1 cellular context compared by ENCODE assay signal in the genomic region with DNA sequence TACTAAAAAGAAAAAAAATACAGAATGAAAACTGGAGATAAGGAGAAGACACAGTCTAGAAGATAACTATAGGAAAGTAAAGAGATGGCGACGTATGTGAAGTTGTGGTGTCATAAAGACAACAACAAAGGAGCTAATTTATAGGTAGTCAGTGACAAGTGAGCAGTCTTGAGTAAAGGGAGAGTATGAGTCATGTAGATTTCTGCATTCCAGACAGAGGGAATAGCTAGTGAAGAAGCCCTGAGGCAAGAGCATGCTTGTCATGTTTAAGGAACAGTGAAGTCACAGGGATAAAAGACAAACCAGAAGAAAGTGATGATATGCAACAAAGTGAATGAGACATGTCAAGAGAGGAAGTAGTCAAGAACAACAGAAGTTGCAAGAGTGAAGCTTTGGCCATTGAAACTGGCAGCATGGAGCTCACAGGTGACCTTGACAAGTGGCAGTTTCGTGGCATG.
TF ChIP-seq lines count a peak whose summit lies in the region.

No MANE protein-coding gene starts in this region.

TF ChIP-seq in K562, 482 proteins besides CTCF, POLR2A, EP300 and RAD21 (continued from another document and continues in another):
- TF ChIP-seq RB1 (IDR thresholded peaks at IDR 0.05; ENCODE audit: low read depth): no peak
- TF ChIP-seq ZSCAN29 (IDR thresholded peaks at IDR 0.05): no peak
- TF ChIP-seq, protein P1, sequence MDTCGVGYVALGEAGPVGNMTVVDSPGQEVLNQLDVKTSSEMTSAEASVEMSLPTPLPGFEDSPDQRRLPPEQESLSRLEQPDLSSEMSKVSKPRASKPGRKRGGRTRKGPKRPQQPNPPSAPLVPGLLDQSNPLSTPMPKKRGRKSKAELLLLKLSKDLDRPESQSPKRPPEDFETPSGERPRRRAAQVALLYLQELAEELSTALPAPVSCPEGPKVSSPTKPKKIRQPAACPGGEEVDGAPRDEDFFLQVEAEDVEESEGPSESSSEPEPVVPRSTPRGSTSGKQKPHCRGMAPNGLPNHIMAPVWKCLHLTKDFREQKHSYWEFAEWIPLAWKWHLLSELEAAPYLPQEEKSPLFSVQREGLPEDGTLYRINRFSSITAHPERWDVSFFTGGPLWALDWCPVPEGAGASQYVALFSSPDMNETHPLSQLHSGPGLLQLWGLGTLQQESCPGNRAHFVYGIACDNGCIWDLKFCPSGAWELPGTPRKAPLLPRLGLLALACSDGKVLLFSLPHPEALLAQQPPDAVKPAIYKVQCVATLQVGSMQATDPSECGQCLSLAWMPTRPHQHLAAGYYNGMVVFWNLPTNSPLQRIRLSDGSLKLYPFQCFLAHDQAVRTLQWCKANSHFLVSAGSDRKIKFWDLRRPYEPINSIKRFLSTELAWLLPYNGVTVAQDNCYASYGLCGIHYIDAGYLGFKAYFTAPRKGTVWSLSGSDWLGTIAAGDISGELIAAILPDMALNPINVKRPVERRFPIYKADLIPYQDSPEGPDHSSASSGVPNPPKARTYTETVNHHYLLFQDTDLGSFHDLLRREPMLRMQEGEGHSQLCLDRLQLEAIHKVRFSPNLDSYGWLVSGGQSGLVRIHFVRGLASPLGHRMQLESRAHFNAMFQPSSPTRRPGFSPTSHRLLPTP (IDR thresholded peaks at IDR 0.05; ENCODE audit: borderline replicate concordance, extremely low read depth, insufficient read length): no peak
- no peak for TF ChIP-seq RUNX1 (IDR thresholded peaks at IDR 0.05; ENCODE audit: low read depth)
- TF ChIP-seq, protein P2, sequence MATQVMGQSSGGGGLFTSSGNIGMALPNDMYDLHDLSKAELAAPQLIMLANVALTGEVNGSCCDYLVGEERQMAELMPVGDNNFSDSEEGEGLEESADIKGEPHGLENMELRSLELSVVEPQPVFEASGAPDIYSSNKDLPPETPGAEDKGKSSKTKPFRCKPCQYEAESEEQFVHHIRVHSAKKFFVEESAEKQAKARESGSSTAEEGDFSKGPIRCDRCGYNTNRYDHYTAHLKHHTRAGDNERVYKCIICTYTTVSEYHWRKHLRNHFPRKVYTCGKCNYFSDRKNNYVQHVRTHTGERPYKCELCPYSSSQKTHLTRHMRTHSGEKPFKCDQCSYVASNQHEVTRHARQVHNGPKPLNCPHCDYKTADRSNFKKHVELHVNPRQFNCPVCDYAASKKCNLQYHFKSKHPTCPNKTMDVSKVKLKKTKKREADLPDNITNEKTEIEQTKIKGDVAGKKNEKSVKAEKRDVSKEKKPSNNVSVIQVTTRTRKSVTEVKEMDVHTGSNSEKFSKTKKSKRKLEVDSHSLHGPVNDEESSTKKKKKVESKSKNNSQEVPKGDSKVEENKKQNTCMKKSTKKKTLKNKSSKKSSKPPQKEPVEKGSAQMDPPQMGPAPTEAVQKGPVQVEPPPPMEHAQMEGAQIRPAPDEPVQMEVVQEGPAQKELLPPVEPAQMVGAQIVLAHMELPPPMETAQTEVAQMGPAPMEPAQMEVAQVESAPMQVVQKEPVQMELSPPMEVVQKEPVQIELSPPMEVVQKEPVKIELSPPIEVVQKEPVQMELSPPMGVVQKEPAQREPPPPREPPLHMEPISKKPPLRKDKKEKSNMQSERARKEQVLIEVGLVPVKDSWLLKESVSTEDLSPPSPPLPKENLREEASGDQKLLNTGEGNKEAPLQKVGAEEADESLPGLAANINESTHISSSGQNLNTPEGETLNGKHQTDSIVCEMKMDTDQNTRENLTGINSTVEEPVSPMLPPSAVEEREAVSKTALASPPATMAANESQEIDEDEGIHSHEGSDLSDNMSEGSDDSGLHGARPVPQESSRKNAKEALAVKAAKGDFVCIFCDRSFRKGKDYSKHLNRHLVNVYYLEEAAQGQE (CRISPR knock-in tag; IDR thresholded peaks at IDR 0.05; ENCODE audit: low read depth): no peak
- TF ChIP-seq MEF2D (tag; conservative IDR thresholded peaks at IDR 0.05; ENCODE audit: low read depth): no peak
- no peak for TF ChIP-seq ZNF282 (CRISPR knock-in tag; IDR thresholded peaks at IDR 0.05)
- no peak for TF ChIP-seq KLF1 (tag; IDR thresholded peaks at IDR 0.05)
- no peak for TF ChIP-seq MNT (conservative IDR thresholded peaks at IDR 0.05)
- TF ChIP-seq, protein P3, sequence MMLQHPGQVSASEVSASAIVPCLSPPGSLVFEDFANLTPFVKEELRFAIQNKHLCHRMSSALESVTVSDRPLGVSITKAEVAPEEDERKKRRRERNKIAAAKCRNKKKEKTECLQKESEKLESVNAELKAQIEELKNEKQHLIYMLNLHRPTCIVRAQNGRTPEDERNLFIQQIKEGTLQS (IDR thresholded peaks at IDR 0.05): peak; percentile 82
- TF ChIP-seq, protein P3 (CRISPR knock-in tag; conservative IDR thresholded peaks at IDR 0.05): no peak
- TF ChIP-seq KAT8 (IDR thresholded peaks at IDR 0.05; ENCODE audit: low read depth): no peak
- TF ChIP-seq, protein P4, sequence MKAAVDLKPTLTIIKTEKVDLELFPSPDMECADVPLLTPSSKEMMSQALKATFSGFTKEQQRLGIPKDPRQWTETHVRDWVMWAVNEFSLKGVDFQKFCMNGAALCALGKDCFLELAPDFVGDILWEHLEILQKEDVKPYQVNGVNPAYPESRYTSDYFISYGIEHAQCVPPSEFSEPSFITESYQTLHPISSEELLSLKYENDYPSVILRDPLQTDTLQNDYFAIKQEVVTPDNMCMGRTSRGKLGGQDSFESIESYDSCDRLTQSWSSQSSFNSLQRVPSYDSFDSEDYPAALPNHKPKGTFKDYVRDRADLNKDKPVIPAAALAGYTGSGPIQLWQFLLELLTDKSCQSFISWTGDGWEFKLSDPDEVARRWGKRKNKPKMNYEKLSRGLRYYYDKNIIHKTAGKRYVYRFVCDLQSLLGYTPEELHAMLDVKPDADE (conservative IDR thresholded peaks at IDR 0.05; ENCODE audit: control insufficient read depth, low read depth, low read length): no peak
- no peak for TF ChIP-seq KDM4B (IDR thresholded peaks at IDR 0.05; ENCODE audit: borderline replicate concordance in 2 of 2, low read depth in 1 of 2)
- TF ChIP-seq ZFP36 (IDR thresholded peaks at IDR 0.05; ENCODE audit: low read depth, low read length, partially characterized antibody): peak; percentile 44
- TF ChIP-seq MCM7 (IDR thresholded peaks at IDR 0.05): no peak
- no peak for TF ChIP-seq RHOXF2B (CRISPR knock-in tag; conservative IDR thresholded peaks at IDR 0.05)
- no peak for TF ChIP-seq TBP (optimal IDR thresholded peaks at IDR 0.05; ENCODE audit: low read depth, low read length)
- peak; percentile 62; the same call in 1 of the 2 replicates for TF ChIP-seq DPF2 (IDR thresholded peaks at IDR 0.05)
- TF ChIP-seq PKNOX1 (IDR thresholded peaks at IDR 0.05): peak; percentile 67
- TF ChIP-seq CXXC5 (CRISPR knock-in tag; IDR thresholded peaks at IDR 0.05): no peak
- TF ChIP-seq, protein P5, sequence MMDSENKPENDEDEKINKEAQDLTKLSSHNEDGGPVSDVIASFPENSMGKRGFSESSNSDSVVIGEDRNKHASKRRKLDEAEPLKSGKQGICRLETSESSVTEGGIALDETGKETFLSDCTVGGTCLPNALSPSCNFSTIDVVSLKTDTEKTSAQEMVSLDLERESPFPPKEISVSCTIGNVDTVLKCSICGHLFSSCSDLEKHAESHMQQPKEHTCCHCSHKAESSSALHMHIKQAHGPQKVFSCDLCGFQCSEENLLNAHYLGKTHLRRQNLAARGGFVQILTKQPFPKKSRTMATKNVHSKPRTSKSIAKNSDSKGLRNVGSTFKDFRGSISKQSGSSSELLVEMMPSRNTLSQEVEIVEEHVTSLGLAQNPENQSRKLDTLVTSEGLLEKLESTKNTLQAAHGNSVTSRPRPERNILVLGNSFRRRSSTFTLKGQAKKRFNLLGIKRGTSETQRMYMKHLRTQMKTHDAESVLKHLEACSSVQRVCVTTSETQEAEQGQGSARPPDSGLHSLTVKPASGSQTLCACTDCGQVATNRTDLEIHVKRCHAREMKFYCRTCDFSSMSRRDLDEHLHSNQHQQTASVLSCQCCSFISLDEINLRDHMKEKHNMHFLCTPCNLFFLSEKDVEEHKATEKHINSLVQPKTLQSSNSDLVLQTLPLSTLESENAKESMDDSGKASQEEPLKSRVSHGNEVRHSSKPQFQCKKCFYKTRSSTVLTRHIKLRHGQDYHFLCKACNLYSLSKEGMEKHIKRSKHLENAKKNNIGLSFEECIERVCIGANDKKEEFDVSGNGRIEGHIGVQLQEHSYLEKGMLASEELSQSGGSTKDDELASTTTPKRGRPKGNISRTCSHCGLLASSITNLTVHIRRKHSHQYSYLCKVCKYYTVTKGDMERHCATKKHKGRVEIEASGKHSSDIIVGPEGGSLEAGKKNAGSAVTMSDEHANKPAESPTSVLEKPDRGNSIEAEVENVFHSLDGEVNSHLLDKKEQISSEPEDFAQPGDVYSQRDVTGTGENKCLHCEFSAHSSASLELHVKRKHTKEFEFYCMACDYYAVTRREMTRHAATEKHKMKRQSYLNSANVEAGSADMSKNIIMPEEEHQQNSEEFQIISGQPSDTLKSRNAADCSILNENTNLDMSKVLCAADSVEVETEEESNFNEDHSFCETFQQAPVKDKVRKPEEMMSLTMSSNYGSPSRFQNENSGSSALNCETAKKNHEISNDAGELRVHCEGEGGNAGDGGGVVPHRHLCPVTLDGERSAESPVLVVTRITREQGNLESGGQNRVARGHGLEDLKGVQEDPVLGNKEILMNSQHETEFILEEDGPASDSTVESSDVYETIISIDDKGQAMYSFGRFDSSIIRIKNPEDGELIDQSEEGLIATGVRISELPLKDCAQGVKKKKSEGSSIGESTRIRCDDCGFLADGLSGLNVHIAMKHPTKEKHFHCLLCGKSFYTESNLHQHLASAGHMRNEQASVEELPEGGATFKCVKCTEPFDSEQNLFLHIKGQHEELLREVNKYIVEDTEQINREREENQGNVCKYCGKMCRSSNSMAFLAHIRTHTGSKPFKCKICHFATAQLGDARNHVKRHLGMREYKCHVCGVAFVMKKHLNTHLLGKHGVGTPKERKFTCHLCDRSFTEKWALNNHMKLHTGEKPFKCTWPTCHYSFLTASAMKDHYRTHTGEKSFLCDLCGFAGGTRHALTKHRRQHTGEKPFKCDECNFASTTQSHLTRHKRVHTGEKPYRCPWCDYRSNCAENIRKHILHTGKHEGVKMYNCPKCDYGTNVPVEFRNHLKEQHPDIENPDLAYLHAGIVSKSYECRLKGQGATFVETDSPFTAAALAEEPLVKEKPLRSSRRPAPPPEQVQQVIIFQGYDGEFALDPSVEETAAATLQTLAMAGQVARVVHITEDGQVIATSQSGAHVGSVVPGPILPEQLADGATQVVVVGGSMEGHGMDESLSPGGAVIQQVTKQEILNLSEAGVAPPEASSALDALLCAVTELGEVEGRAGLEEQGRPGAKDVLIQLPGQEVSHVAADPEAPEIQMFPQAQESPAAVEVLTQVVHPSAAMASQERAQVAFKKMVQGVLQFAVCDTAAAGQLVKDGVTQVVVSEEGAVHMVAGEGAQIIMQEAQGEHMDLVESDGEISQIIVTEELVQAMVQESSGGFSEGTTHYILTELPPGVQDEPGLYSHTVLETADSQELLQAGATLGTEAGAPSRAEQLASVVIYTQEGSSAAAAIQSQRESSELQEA (IDR thresholded peaks at IDR 0.05; ENCODE audit: low read depth): no peak
- no peak for TF ChIP-seq ZNF561 (CRISPR knock-in tag; conservative IDR thresholded peaks at IDR 0.05)
- no peak for TF ChIP-seq BCL6 (CRISPR knock-in tag; IDR thresholded peaks at IDR 0.05)
- TF ChIP-seq ZNF444 (CRISPR knock-in tag; IDR thresholded peaks at IDR 0.05): no peak
- TF ChIP-seq EWSR1 (IDR thresholded peaks at IDR 0.05; ENCODE audit: borderline replicate concordance, low read depth, partially characterized antibody): no peak
- no peak for TF ChIP-seq TAF7 (tag; IDR thresholded peaks at IDR 0.05)
- TF ChIP-seq BDP1 (IDR thresholded peaks at IDR 0.05; ENCODE audit: insufficient read depth, insufficient read length): no peak
- TF ChIP-seq, protein P6, sequence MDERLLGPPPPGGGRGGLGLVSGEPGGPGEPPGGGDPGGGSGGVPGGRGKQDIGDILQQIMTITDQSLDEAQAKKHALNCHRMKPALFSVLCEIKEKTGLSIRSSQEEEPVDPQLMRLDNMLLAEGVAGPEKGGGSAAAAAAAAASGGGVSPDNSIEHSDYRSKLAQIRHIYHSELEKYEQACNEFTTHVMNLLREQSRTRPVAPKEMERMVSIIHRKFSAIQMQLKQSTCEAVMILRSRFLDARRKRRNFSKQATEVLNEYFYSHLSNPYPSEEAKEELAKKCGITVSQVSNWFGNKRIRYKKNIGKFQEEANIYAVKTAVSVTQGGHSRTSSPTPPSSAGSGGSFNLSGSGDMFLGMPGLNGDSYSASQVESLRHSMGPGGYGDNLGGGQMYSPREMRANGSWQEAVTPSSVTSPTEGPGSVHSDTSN (CRISPR knock-in tag; IDR thresholded peaks at IDR 0.05; ENCODE audit: low read depth): no peak
- TF ChIP-seq, protein P6 (tag; conservative IDR thresholded peaks at IDR 0.05; ENCODE audit: low read depth): peak; percentile 86
- TF ChIP-seq, protein P7, sequence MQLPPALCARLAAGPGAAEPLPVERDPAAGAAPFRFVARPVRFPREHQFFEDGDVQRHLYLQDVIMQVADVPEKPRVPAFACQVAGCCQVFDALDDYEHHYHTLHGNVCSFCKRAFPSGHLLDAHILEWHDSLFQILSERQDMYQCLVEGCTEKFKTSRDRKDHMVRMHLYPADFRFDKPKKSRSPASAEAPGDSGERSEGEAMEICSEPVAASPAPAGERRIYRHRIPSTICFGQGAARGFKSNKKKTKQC (CRISPR knock-in tag; IDR thresholded peaks at IDR 0.05): no peak
- TF ChIP-seq PPARD (CRISPR knock-in tag; IDR thresholded peaks at IDR 0.05): no peak
- no peak for TF ChIP-seq ESRRA (IDR thresholded peaks at IDR 0.05; ENCODE audit: borderline replicate concordance, low read depth)
